Comparison of ENCODE assay signal across 1 cellular context in genomic region chr22:24213111-24213510, GRCh38. TPM values are rescaled to one million over a fixed set of nuclear protein-coding genes. Genes with fewer than 3 reads are reported as not detected.
"Had no signal": no experiment of that assay in that cellular context is flagged by ENCODE, and none has a peak within 500 bp of the region (broad histone marks: within the 10 kb centered on the region; RNA-seq: fewer than 3 reads in every experiment).

No MANE protein-coding gene starts in this region.

RNA-seq across cellular contexts. Expression of gene GGT5, which starts 31.8 kb away (rescaled TPM):
- total RNA-seq: GM12878 had no signal
